Comparison of ENCODE assay signal across 12 cellular contexts in the genomic region with DNA sequence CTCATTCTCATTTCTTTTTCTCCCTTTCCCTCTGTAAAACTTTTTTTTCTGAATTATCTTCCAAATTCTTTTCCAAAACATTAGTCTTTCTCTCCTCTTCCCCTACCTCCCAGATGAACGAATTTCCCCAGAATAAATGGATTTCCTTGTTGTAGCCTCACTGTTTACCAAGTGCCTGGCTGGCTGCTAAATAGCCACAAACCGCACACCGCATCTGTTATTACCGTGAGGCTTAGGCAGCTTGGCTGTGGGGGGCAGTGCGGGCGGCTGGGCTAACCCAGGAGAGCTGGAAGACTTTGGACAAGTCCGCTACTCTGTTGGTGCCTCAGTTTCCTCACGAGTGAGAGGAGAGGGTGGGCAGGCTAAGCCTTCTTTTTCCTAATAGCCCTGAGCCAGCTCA. TPM values are rescaled to one million over a fixed set of nuclear protein-coding genes. Genes with fewer than 3 reads are reported as not detected.
DNase-seq lines count a peak whose midpoint lies in the region; ATAC-seq, FAIRE-seq and TF ChIP-seq lines count a peak whose summit lies in the region.
"Had no signal": no experiment of that assay in that cellular context is flagged by ENCODE, and none has a peak within 500 bp of the region (broad histone marks: within the 10 kb centered on the region; RNA-seq: fewer than 3 reads in every experiment).

No MANE protein-coding gene starts in this region.

- no peaks in the 10 kb centered on the region for H3K27me3 Mint-ChIP-seq in osteocyte (ENCODE audit: unreplicated experiment)

- intact Hi-C loops in HepG2 (cut with micrococcal nuclease; ENCODE audit: unreplicated experiment) = no loop called here
- intact Hi-C loops in right lobe of liver (cut with DNase I) = loop anchor here (10.0 kb wide), 3 partner anchors 101 to 211 kb away; no protein-coding TSS in a partner anchor

- POLR2A ChIA-PET in HepG2 (lab: Yijun Ruan, JAX) = no interaction called here

- H3K27ac ChIP-seq in HepG2 (ENCODE audit: extremely low read length, insufficient read depth, low read length) (no peak overlapping the region), right lobe of liver (peak overlapping the region in 1 of 3 donors; percentile 37), esophagus (ENCODE audit: low read depth in 2 of 2, low read length in 1 of 2) (peak overlapping the region; percentile 19 to 60)

- H3K79me2 ChIP-seq in HepG2 (ENCODE audit: insufficient read depth, low read length) = no peaks in the 10 kb centered on the region

- no peak overlapping the region for H3K9ac ChIP-seq in HepG2 (ENCODE audit: insufficient read depth, low read depth, low read length)

- 20% methylated on average over 8 of the region's 8 CpGs for WGBS in HepG2 (ENCODE audit: low lambda C conversion rate)
- WGBS in right lobe of liver (ENCODE audit: insufficient coverage, low coverage, low lambda C conversion rate, missing lambda C conversion rate) = 63% methylated on average over 5 of the region's 8 CpGs
- 65 to 72% methylated on average over 8 of the region's 8 CpGs for WGBS in esophagus, 2 donors

- peaks cover 46% of the 10 kb centered on the region for H3K4me1 Mint-ChIP-seq in osteocyte (ENCODE audit: unreplicated experiment)

- no peak for FAIRE-seq in HepG2 (lab: Jason Lieb, UNC)
- FAIRE-seq: kidney, RCC 7860 had no signal

- DNase-seq in HepG2 (ENCODE audit: low spot score) = no peak
- no peak for DNase-seq in right lobe of liver
- DNase-seq in osteocyte (ENCODE audit: extremely low spot score, unreplicated experiment) = no peak
- DNase-seq in COR-L47 (lab: John Stamatoyannopoulos, UW) = no peak
- no peak for DNase-seq in amniotic stem cell (lab: John Stamatoyannopoulos, UW)
- DNase-seq in islet precursor cell = no peak
- DNase-seq: DMS79 treated with DMSO at 0.1 percent for 48 hours; kidney; stimulated activated naive B cell treated with anti-CD40 and anti-IgM and Interleukin-4, amounts not matched to agents 10 μg/mL and 1 μg/mL and 100 μg/mL, for 72 hours had no signal

- TF ChIP-seq EP300 in HepG2 (IDR thresholded peaks at IDR 0.05; ENCODE audit: low read depth in 2 of 2, low read length in 2 of 2) (no peak), HepG2 (CRISPR knock-in tag; IDR thresholded peaks at IDR 0.05; ENCODE audit: borderline replicate concordance) (no peak)

- no TSS peak for BruUV-seq in HepG2 (replicated peaks; lab: Mats Ljungman, UMichigan)

- H4K20me1 ChIP-seq in HepG2 (ENCODE audit: insufficient read depth, low read length) = no peaks in the 10 kb centered on the region

- peak overlapping the region; percentile 91 for H3K4me2 ChIP-seq in HepG2 (ENCODE audit: low read depth, low read length)

- TF ChIP-seq POLR2A in HepG2 (IDR thresholded peaks at IDR 0.05; ENCODE audit: insufficient read depth in 1 of 2, low read depth in 2 of 2, low read length in 2 of 2) = no peak
- TF ChIP-seq POLR2A in right lobe of liver (IDR thresholded peaks at IDR 0.05) = no peak

- no peaks in the 10 kb centered on the region for H3K36me3 ChIP-seq in HepG2 (replicated peaks in 1 of 2; ENCODE audit: control insufficient read depth in 1 of 2, insufficient read depth in 2 of 2, low read length in 2 of 2)
- no peaks in the 10 kb centered on the region for H3K36me3 ChIP-seq in right lobe of liver
- H3K36me3 ChIP-seq in esophagus (ENCODE audit: control insufficient read depth in 2 of 2, insufficient read depth in 2 of 2, low read length in 1 of 2) = no peaks in the 10 kb centered on the region

- H3K4me3 ChIP-seq in HepG2 (replicated peaks in 1 of 3; ENCODE audit: insufficient read depth in 1 of 3, low read depth in 2 of 3, low read length in 3 of 3) = no peak overlapping the region; a peak in 1 of 6 replicates
- H3K4me3 ChIP-seq in right lobe of liver = no peak overlapping the region
- H3K4me3 ChIP-seq in esophagus (ENCODE audit: low read depth in 1 of 2, low read length in 2 of 2) = no peak overlapping the region

- H3K9me3 ChIP-seq in HepG2 (ENCODE audit: low read length) = no peaks in the 10 kb centered on the region
- no peaks in the 10 kb centered on the region for H3K9me3 ChIP-seq in right lobe of liver
- H3K9me3 ChIP-seq in esophagus (ENCODE audit: control insufficient read depth in 2 of 2, insufficient read depth in 1 of 2, low read depth in 1 of 2, low read length in 1 of 2) = peaks cover 0 to 5% of the 10 kb centered on the region in 2 donors

- no peak for TF ChIP-seq CTCF in HepG2 (CRISPR knock-in tag; IDR thresholded peaks at IDR 0.05)
- no peak for TF ChIP-seq CTCF in right lobe of liver (IDR thresholded peaks at IDR 0.05)
- no peak for TF ChIP-seq CTCF in osteocyte (IDR thresholded peaks at IDR 0.05)

- peaks cover 57% of the 10 kb centered on the region for H3K4me1 ChIP-seq in HepG2 (ENCODE audit: insufficient read depth, low read length)
- peaks cover 0 to 19% (median 0%) of the 10 kb centered on the region in 4 donors for H3K4me1 ChIP-seq in right lobe of liver
- H3K4me1 ChIP-seq in esophagus (ENCODE audit: control insufficient read depth in 2 of 2, insufficient read depth in 2 of 2, low read length in 1 of 2) = peaks cover 0 to 2% of the 10 kb centered on the region in 2 donors

- H3K27ac Mint-ChIP-seq in osteocyte (ENCODE audit: unreplicated experiment) = peak overlapping the region; percentile 81
- H3K27ac Mint-ChIP-seq: stimulated activated naive B cell treated with anti-CD40 and anti-IgM and Interleukin-4, amounts not matched to agents 10 μg/mL and 1 μg/mL and 100 μg/mL, for 72 hours had no signal

- no peak overlapping the region for H2AFZ ChIP-seq in HepG2 (ENCODE audit: low read length)

- in situ Hi-C loops in HepG2 (cut with HindIII; ENCODE audit: extremely low pct_ligation_motif_present, low pct_unique_long_range_greater_than_20kb) = no loop called here

- ATAC-seq in HepG2 = peak; percentile 19; the same call in 2 of the 3 replicates
- ATAC-seq in right lobe of liver = no peak
- ATAC-seq in GM19395 (IDR thresholded peaks at IDR 0.05; ENCODE audit: unreplicated experiment) = no peak
- ATAC-seq: stimulated activated naive B cell treated with anti-CD40 and anti-IgM and Interleukin-4, amounts not matched to agents 10 μg/mL and 1 μg/mL and 100 μg/mL, for 72 hours had no signal

- no peaks in the 10 kb centered on the region; a peak in 1 of 5 replicates for H3K27me3 ChIP-seq in HepG2 (ENCODE audit: control insufficient read depth in 1 of 2, insufficient read depth in 2 of 2, low read length in 2 of 2)
- H3K27me3 ChIP-seq in right lobe of liver = no peaks in the 10 kb centered on the region
- no peaks in the 10 kb centered on the region for H3K27me3 ChIP-seq in esophagus (ENCODE audit: control insufficient read depth in 1 of 2, insufficient read depth in 2 of 2, low read length in 2 of 2)

- no peaks in the 10 kb centered on the region for H3K9me3 Mint-ChIP-seq in osteocyte (ENCODE audit: unreplicated experiment)
- H3K9me3 Mint-ChIP-seq: stimulated activated naive B cell treated with anti-CD40 and anti-IgM and Interleukin-4, amounts not matched to agents 10 μg/mL and 1 μg/mL and 100 μg/mL, for 72 hours had no signal

- TF ChIP-seq RAD21 in HepG2 (CRISPR knock-in tag; IDR thresholded peaks at IDR 0.05) = no peak

- CTCF ChIA-PET in HepG2 (lab: Yijun Ruan, JAX; ENCODE audit: low intra/inter-chr PET ratio, low total read pairs) = no interaction called here

- no peak overlapping the region for H3K4me3 Mint-ChIP-seq in osteocyte (ENCODE audit: unreplicated experiment)
- H3K4me3 Mint-ChIP-seq: stimulated activated naive B cell treated with anti-CD40 and anti-IgM and Interleukin-4, amounts not matched to agents 10 μg/mL and 1 μg/mL and 100 μg/mL, for 72 hours had no signal

- no peaks in the 10 kb centered on the region for H3K36me3 Mint-ChIP-seq in osteocyte (ENCODE audit: unreplicated experiment)
- H3K36me3 Mint-ChIP-seq: stimulated activated naive B cell treated with anti-CD40 and anti-IgM and Interleukin-4, amounts not matched to agents 10 μg/mL and 1 μg/mL and 100 μg/mL, for 72 hours had no signal

RNA-seq across cellular contexts. Expression of a gene that starts 10.7 kb away (rescaled TPM):
- 1.6 and 2.2 TPM in 2 replicates for total RNA-seq in HepG2 (2016; rRNA removed; fragmentation: Illumina TruSeq; extraction: Trizol)
- total RNA-seq in HepG2 (2016; cell fraction: cytosol; rRNA removed; fragmentation: Illumina TruSeq; extraction: Trizol; ENCODE audit: low read depth) = 1.9 and 2.3 TPM in 2 replicates
- 0.95 and 1.8 TPM in 2 replicates for total RNA-seq in HepG2 (2016; cell fraction: insoluble cytoplasmic fraction; rRNA removed; fragmentation: Illumina TruSeq; extraction: Trizol)
- total RNA-seq in HepG2 (2016; cell fraction: membrane; rRNA removed; fragmentation: Illumina TruSeq; extraction: Trizol) = 3.9 and 4.7 TPM in 2 replicates
- 1.3 and 1.7 TPM in 2 replicates for total RNA-seq in HepG2 (2016; cell fraction: nucleus; rRNA removed; fragmentation: Illumina TruSeq; extraction: Trizol)
- polyA plus RNA-seq in HepG2 (2011; rRNA removed) = 1.0 and 1.1 TPM in 2 replicates
- 0.98 and 1.1 TPM in 2 replicates for polyA plus RNA-seq in HepG2 (2011; cell fraction: cytosol; rRNA removed)
- 1.6 and 2.2 TPM in 2 replicates for polyA plus RNA-seq in HepG2 (2011; cell fraction: nucleus; rRNA removed)
- 6.7 and 7.8 TPM in 2 replicates for polyA plus RNA-seq in HepG2 (2012)
- polyA plus RNA-seq in HepG2 (2016; cell fraction: cytosol; fragmentation: Illumina TruSeq; extraction: Trizol; ENCODE audit: low read depth) = 3.0 and 3.3 TPM in 2 replicates
- 1.5 and 2.0 TPM in 2 replicates for polyA plus RNA-seq in HepG2 (2016; cell fraction: insoluble cytoplasmic fraction; fragmentation: Illumina TruSeq; extraction: Trizol; ENCODE audit: low read depth)
- polyA plus RNA-seq in HepG2 (2016; cell fraction: membrane; fragmentation: Illumina TruSeq; extraction: Trizol; ENCODE audit: low read depth) = 3.2 and 4.2 TPM in 2 replicates
- polyA plus RNA-seq in HepG2 (2016; cell fraction: nucleus; fragmentation: Illumina TruSeq; extraction: Trizol; ENCODE audit: insufficient read depth, low read depth) = 2.4 and 3.1 TPM in 2 replicates
- polyA minus RNA-seq in HepG2 (2011; rRNA and poly(A)+ RNA removed; ENCODE audit: low replicate concordance) = 0.60 TPM in 1 of 2 replicates, not detected in the other
- polyA minus RNA-seq in HepG2 (2011; cell fraction: cytosol; rRNA and poly(A)+ RNA removed) = 0.59 and 0.62 TPM in 2 replicates
- polyA minus RNA-seq in HepG2 (2011; cell fraction: nucleus; rRNA and poly(A)+ RNA removed) = 0.75 and 0.90 TPM in 2 replicates
- total RNA-seq in right lobe of liver = under 1 TPM in 3 of 6 experiments, not detected in 3; 0.19 to 0.64 (median 0.42) TPM
- under 1 TPM; 0.35 to 0.61 TPM for polyA plus RNA-seq in esophagus
- 8.6 and 10.7 TPM in 2 replicates for total RNA-seq in osteocyte

RNA-seq across cellular contexts. Expression of a gene that starts 59.6 kb away (rescaled TPM):
- 16.1 and 23.5 TPM in 2 replicates for total RNA-seq in HepG2 (2016; rRNA removed; fragmentation: Illumina TruSeq; extraction: Trizol)
- total RNA-seq in HepG2 (2016; cell fraction: cytosol; rRNA removed; fragmentation: Illumina TruSeq; extraction: Trizol; ENCODE audit: low read depth) = 10.4 and 11.3 TPM in 2 replicates
- 17.2 and 23.4 TPM in 2 replicates for total RNA-seq in HepG2 (2016; cell fraction: insoluble cytoplasmic fraction; rRNA removed; fragmentation: Illumina TruSeq; extraction: Trizol)
- total RNA-seq in HepG2 (2016; cell fraction: membrane; rRNA removed; fragmentation: Illumina TruSeq; extraction: Trizol) = 11.2 and 13.3 TPM in 2 replicates
- 5.8 and 7.0 TPM in 2 replicates for total RNA-seq in HepG2 (2016; cell fraction: nucleus; rRNA removed; fragmentation: Illumina TruSeq; extraction: Trizol)
- polyA plus RNA-seq in HepG2 (2011; rRNA removed) = 4.9 and 6.0 TPM in 2 replicates
- polyA plus RNA-seq in HepG2 (2011; cell fraction: cytosol; rRNA removed) = 3.7 and 5.7 TPM in 2 replicates
- polyA plus RNA-seq in HepG2 (2011; cell fraction: nucleus; rRNA removed) = 2.5 and 3.8 TPM in 2 replicates
- polyA plus RNA-seq in HepG2 (2012) = 8.9 and 9.5 TPM in 2 replicates
- 9.6 and 10.7 TPM in 2 replicates for polyA plus RNA-seq in HepG2 (2016; cell fraction: cytosol; fragmentation: Illumina TruSeq; extraction: Trizol; ENCODE audit: low read depth)
- 28.0 and 28.9 TPM in 2 replicates for polyA plus RNA-seq in HepG2 (2016; cell fraction: insoluble cytoplasmic fraction; fragmentation: Illumina TruSeq; extraction: Trizol; ENCODE audit: low read depth)
- 10.6 and 13.7 TPM in 2 replicates for polyA plus RNA-seq in HepG2 (2016; cell fraction: membrane; fragmentation: Illumina TruSeq; extraction: Trizol; ENCODE audit: low read depth)
- polyA plus RNA-seq in HepG2 (2016; cell fraction: nucleus; fragmentation: Illumina TruSeq; extraction: Trizol; ENCODE audit: insufficient read depth, low read depth) = 10.0 and 13.0 TPM in 2 replicates
- 1.2 and 2.8 TPM in 2 replicates for polyA minus RNA-seq in HepG2 (2011; rRNA and poly(A)+ RNA removed; ENCODE audit: low replicate concordance)
- polyA minus RNA-seq in HepG2 (2011; cell fraction: cytosol; rRNA and poly(A)+ RNA removed) = 1.6 and 4.0 TPM in 2 replicates
- polyA minus RNA-seq in HepG2 (2011; cell fraction: nucleus; rRNA and poly(A)+ RNA removed) = 5.5 and 6.7 TPM in 2 replicates
- 10 to 100 TPM in 1 of 6 experiments, 1 to 10 TPM in 5; 5.5 to 10.3 (median 6.3) TPM for total RNA-seq in right lobe of liver
- 1 to 10 TPM; 4.3 to 5.3 TPM for polyA plus RNA-seq in esophagus
- 8.8 and 10.8 TPM in 2 replicates for total RNA-seq in osteocyte
